12 cellular contexts compared by ENCODE assay signal in genomic region chr4:146098978-146099377, GRCh38.
DNase-seq lines count a peak whose midpoint lies in the region; ATAC-seq and TF ChIP-seq lines count a peak whose summit lies in the region.
"Had no signal": no experiment of that assay in that cellular context is flagged by ENCODE, and none has a peak within 500 bp of the region (broad histone marks: within the 10 kb centered on the region; RNA-seq: fewer than 3 reads in every experiment).

No MANE protein-coding gene starts in this region.

- no peaks in the 10 kb centered on the region for H3K27me3 ChIP-seq in GM06990 (replicated peaks; ENCODE audit: control insufficient read depth, insufficient read depth, low read length)
- H3K27me3 ChIP-seq: gastrocnemius medialis had no signal

- peak overlapping the region; percentile 25; the same call in 1 of the 2 replicates for H3K4me3 ChIP-seq in GM06990 (replicated peaks; ENCODE audit: low read depth, low read length)
- H3K4me3 ChIP-seq: gastrocnemius medialis had no signal

- no peaks in the 10 kb centered on the region for H3K36me3 ChIP-seq in GM06990 (ENCODE audit: control insufficient read depth, insufficient read depth, low read length)
- H3K36me3 ChIP-seq: gastrocnemius medialis had no signal

- TF ChIP-seq POLR2A in GM19193 (IDR thresholded peaks at IDR 0.05; ENCODE audit: extremely low read depth, insufficient read depth, insufficient read length): peak; percentile 17

- no peak for DNase-seq in GM06990 (ENCODE audit: extremely low read depth, insufficient read length)
- no peak for DNase-seq in GM03348 (ENCODE audit: low spot score)
- DNase-seq in substantia nigra (lab: John Stamatoyannopoulos, UW): no peak
- no peak for DNase-seq in NCI-H1436 treated with DMSO at 0.1 percent for 48 hours (lab: John Stamatoyannopoulos, UW)
- DNase-seq: amniotic stem cell, gastrocnemius medialis, left colon had no signal

- no peak overlapping the region for H3K27ac ChIP-seq in substantia nigra (ENCODE audit: low read depth, low read length, poor library complexity, severe bottlenecking)
- H3K27ac ChIP-seq: 22Rv1, gastrocnemius medialis had no signal

- TF ChIP-seq CTCF in GM06990 (IDR thresholded peaks at IDR 0.05; ENCODE audit: insufficient read depth, low read length, poor library complexity, severe bottlenecking): no peak

- ATAC-seq in GM21786 (IDR thresholded peaks at IDR 0.05; ENCODE audit: unreplicated experiment) (peak; percentile 65), HG03196 (IDR thresholded peaks at IDR 0.05; ENCODE audit: unreplicated experiment) (peak; percentile 66), HG02840 (IDR thresholded peaks at IDR 0.05; ENCODE audit: low FRiP score, unreplicated experiment) (no peak)
- ATAC-seq: gastrocnemius medialis, left colon had no signal
